Comparison of ENCODE assay signal across 17 cellular contexts in genomic region chr7:107592361-107593024, GRCh38.
A peak's percentile ranks its signal among the peaks of the same experiment; 100 is the strongest.
DNase-seq lines count a peak whose midpoint lies in the region; ATAC-seq lines count a peak whose summit lies in the region.
"Had no signal": no experiment of that assay in that cellular context is flagged by ENCODE, and none has a peak within 500 bp of the region (broad histone marks: within the 10 kb centered on the region; RNA-seq: fewer than 3 reads in every experiment).

No MANE protein-coding gene starts in this region.

- peaks cover 22% of the 10 kb centered on the region for H3K36me3 ChIP-seq in adipocyte (ENCODE audit: control insufficient read depth, insufficient read depth, low read length, severe bottlenecking)
- H3K36me3 ChIP-seq: colonic mucosa had no signal

- no peak for ATAC-seq in HG03439 (IDR thresholded peaks at IDR 0.05; ENCODE audit: unreplicated experiment)
- ATAC-seq: HCT116 had no signal

- H3K4me1 ChIP-seq in adipocyte (ENCODE audit: control insufficient read depth, insufficient read depth, low read length) = peaks cover 29% of the 10 kb centered on the region
- H3K4me1 ChIP-seq: colonic mucosa had no signal

- H3K27me3 ChIP-seq in adipocyte (replicated peaks; ENCODE audit: control insufficient read depth, insufficient read depth, low read length) = no peaks in the 10 kb centered on the region
- H3K27me3 ChIP-seq: colonic mucosa, neutrophil had no signal

- peak; percentile 65 for DNase-seq in DMS 273 (lab: John Stamatoyannopoulos, UW; ENCODE audit: unreplicated experiment)
- DNase-seq in HCEC 1CT = peak; percentile 98
- peak; percentile 76 for DNase-seq in adipocyte (ENCODE audit: low read depth)
- DNase-seq in iris pigment epithelial cell (ENCODE audit: low read depth) = peak; percentile 73
- no peak for DNase-seq in D341Med (ENCODE audit: low spot score)
- DNase-seq in activated CD4-positive, alpha-beta T cell treated with anti-CD3 and anti-CD28 coated beads, Interleukin-2, amount 50 U/mL, for 4 hours = no peak
- no peak for DNase-seq in NCI-H510A treated with DMSO at 0.1 percent for 48 hours (lab: John Stamatoyannopoulos, UW)
- DNase-seq: activated gamma-delta T cell; colonic mucosa; hypothalamus; NCI-H2081 treated with DMSO at 0.1 percent for 48 hours; RPMI8226; stimulated activated CD4-positive, alpha-beta T cell treated with anti-CD3 and anti-CD28 coated beads, Interleukin-4, amount 100 ng/mL, for 4 hours had no signal

- no peak overlapping the region for H3K4me3 ChIP-seq in adipocyte (ENCODE audit: low read length)
- H3K4me3 ChIP-seq: colonic mucosa, skin epidermis had no signal

- H3K9ac ChIP-seq in adipocyte (ENCODE audit: low read length) = no peak overlapping the region

- H3K9me3 ChIP-seq in adipocyte (ENCODE audit: control insufficient read depth, low read length) = no peaks in the 10 kb centered on the region
- H3K9me3 ChIP-seq: colonic mucosa, neutrophil had no signal

Comparison
In these comparisons a context has a peak if more than half of its experiments do, and no peak if none do; other contexts are left out.
1. DNase-seq: peak in DMS 273 (single experiment), HCEC 1CT (single experiment), adipocyte (single experiment) and iris pigment epithelial cell (single experiment); none in D341Med (single experiment), activated CD4-positive, alpha-beta T cell treated with anti-CD3 and anti-CD28 coated beads, Interleukin-2, amount 50 U/mL, for 4 hours (0 of 2) and NCI-H510A treated with DMSO at 0.1 percent for 48 hours (single experiment).